ENCODE assay signal across 1 cellular context in the genomic region with DNA sequence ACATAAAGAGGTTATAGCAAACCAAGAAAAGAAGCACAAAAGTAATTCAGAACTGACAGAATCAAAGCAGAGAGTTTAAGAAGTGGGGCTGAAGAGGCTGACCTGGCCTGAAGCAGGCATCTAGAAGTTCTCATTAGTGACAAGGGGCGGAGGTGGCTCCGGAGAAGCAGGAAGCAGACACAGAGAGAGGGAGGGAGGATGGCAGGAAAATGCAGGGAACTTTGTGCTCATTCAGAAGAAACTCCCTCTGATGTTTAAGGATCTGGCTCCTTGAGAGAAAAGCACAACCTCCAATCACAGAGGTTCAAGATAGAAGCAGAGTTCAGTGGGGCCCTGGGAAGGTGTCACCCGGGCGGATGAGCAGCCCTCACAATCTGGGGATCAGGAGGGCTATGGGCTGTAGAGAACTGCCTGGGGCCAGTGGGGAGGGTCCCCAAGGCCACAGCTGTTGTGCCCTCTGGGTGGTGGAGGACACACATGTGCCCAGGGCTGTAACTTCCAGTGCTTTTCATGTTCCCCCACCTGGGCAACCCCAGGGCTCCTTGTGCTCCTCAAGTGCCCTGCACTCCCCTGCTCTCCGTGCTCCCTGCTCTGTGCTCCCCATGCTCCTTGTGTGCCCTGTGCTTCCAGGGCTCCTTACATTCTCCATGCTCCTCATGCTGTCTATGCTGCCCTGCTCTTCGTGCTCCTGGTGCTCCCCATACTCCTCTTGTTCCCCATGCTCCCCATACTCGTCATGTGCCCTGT.
TF ChIP-seq lines count a peak whose summit lies in the region.

No MANE protein-coding gene starts in this region.

TF ChIP-seq in H1, 55 proteins besides CTCF, POLR2A, EP300 and RAD21:
- no peak for TF ChIP-seq TAF7 (optimal IDR thresholded peaks at IDR 0.05; ENCODE audit: borderline replicate concordance, low read depth, low read length)
- TF ChIP-seq RBBP5 (IDR thresholded peaks at IDR 0.05; ENCODE audit: borderline replicate concordance, low read depth, low read length), result no peak
- no peak for TF ChIP-seq POU5F1 (IDR thresholded peaks at IDR 0.05; ENCODE audit: low read depth, low read length)
- TF ChIP-seq POLR2AphosphoS5 (IDR thresholded peaks at IDR 0.05; ENCODE audit: low read depth, low read length), result no peak
- no peak for TF ChIP-seq CBX5 (IDR thresholded peaks at IDR 0.05; ENCODE audit: low read depth, low read length)
